Comparison of ENCODE assay signal across 1 cellular context in genomic region chr1:235835226-235835625, GRCh38.
TF ChIP-seq lines count a peak whose summit lies in the region.

No MANE protein-coding gene starts in this region.

TF ChIP-seq in GM23338, 12 proteins besides CTCF, POLR2A, EP300 and RAD21 (continued from another document):
- TF ChIP-seq ZNF462 (CRISPR knock-in tag; IDR thresholded peaks at IDR 0.05) (no peak), ETS1 (IDR thresholded peaks at IDR 0.05) (no peak), JUNB (IDR thresholded peaks at IDR 0.05; ENCODE audit: unreplicated experiment) (no peak), EZH2phosphoT487 (IDR thresholded peaks at IDR 0.05; ENCODE audit: unreplicated experiment) (no peak), STAT1 (IDR thresholded peaks at IDR 0.05; ENCODE audit: unreplicated experiment) (no peak), CREB1 (CRISPR knock-in tag; IDR thresholded peaks at IDR 0.05; ENCODE audit: low read depth) (no peak)
